ENCODE assay signal across 1 cellular context in genomic region chr13:109416001-109416400, GRCh38.
TF ChIP-seq lines count a peak whose summit lies in the region.

No MANE protein-coding gene starts in this region.

TF ChIP-seq in WTC11, 78 proteins besides CTCF, POLR2A, EP300 and RAD21 (continued from another document):
- TF ChIP-seq, protein P1, sequence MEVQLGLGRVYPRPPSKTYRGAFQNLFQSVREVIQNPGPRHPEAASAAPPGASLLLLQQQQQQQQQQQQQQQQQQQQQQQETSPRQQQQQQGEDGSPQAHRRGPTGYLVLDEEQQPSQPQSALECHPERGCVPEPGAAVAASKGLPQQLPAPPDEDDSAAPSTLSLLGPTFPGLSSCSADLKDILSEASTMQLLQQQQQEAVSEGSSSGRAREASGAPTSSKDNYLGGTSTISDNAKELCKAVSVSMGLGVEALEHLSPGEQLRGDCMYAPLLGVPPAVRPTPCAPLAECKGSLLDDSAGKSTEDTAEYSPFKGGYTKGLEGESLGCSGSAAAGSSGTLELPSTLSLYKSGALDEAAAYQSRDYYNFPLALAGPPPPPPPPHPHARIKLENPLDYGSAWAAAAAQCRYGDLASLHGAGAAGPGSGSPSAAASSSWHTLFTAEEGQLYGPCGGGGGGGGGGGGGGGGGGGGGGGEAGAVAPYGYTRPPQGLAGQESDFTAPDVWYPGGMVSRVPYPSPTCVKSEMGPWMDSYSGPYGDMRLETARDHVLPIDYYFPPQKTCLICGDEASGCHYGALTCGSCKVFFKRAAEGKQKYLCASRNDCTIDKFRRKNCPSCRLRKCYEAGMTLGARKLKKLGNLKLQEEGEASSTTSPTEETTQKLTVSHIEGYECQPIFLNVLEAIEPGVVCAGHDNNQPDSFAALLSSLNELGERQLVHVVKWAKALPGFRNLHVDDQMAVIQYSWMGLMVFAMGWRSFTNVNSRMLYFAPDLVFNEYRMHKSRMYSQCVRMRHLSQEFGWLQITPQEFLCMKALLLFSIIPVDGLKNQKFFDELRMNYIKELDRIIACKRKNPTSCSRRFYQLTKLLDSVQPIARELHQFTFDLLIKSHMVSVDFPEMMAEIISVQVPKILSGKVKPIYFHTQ (CRISPR knock-in tag; IDR thresholded peaks at IDR 0.05), result no peak
- no peak for TF ChIP-seq RELA (CRISPR knock-in tag; IDR thresholded peaks at IDR 0.05; ENCODE audit: borderline replicate concordance)
- TF ChIP-seq ZNF425 (CRISPR knock-in tag; conservative IDR thresholded peaks at IDR 0.05), result no peak
- TF ChIP-seq, protein P2, sequence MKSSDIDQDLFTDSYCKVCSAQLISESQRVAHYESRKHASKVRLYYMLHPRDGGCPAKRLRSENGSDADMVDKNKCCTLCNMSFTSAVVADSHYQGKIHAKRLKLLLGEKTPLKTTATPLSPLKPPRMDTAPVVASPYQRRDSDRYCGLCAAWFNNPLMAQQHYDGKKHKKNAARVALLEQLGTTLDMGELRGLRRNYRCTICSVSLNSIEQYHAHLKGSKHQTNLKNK (CRISPR knock-in tag; IDR thresholded peaks at IDR 0.05), result no peak
- TF ChIP-seq ZNF396 (CRISPR knock-in tag; IDR thresholded peaks at IDR 0.05; ENCODE audit: borderline replicate concordance), result no peak
- TF ChIP-seq, protein P3, sequence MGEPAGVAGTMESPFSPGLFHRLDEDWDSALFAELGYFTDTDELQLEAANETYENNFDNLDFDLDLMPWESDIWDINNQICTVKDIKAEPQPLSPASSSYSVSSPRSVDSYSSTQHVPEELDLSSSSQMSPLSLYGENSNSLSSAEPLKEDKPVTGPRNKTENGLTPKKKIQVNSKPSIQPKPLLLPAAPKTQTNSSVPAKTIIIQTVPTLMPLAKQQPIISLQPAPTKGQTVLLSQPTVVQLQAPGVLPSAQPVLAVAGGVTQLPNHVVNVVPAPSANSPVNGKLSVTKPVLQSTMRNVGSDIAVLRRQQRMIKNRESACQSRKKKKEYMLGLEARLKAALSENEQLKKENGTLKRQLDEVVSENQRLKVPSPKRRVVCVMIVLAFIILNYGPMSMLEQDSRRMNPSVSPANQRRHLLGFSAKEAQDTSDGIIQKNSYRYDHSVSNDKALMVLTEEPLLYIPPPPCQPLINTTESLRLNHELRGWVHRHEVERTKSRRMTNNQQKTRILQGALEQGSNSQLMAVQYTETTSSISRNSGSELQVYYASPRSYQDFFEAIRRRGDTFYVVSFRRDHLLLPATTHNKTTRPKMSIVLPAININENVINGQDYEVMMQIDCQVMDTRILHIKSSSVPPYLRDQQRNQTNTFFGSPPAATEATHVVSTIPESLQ (CRISPR knock-in tag; IDR thresholded peaks at IDR 0.05), result no peak
- no peak for TF ChIP-seq PREB (CRISPR knock-in tag; IDR thresholded peaks at IDR 0.05; ENCODE audit: borderline replicate concordance)
